10 cellular contexts compared by ENCODE assay signal in the genomic region with DNA sequence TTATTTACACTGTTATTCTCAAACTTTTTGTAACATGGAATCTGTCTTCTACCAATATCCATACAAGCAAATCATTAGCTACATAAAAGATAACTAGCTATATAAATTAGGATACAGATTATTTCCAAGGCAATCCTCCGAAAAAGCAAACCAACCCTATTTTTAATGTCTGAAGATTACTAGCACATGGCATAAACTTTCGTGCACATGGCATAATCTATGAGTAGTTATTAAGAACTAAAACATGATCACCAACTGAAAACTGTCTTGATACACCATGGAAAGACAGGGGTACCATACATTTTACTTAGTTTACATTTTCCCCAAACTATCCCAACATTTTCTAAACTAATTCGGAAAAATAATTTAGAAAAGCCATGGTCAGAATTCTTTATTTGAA. TPM values are rescaled to one million over a fixed set of nuclear protein-coding genes. Genes with fewer than 3 reads are reported as not detected.
"Had no signal": no experiment of that assay in that cellular context is flagged by ENCODE, and none has a peak within 500 bp of the region (broad histone marks: within the 10 kb centered on the region; RNA-seq: fewer than 3 reads in every experiment).

No MANE protein-coding gene starts in this region.

- DNase-seq: GM23248, GOT3, H7, H9, HCEC 1CT, HFFc6 had no signal

- H3K36me3 ChIP-seq: HAP-1 had no signal

- H3K4me2 ChIP-seq: GM23338 had no signal

- H3K4me1 ChIP-seq: HAP-1 had no signal

- FAIRE-seq: H1 had no signal

- H2AFZ ChIP-seq: GM23248, GM23338 had no signal

- H3K9ac ChIP-seq: GM23248 had no signal

- H3K27ac ChIP-seq: GM23248 had no signal

- ATAC-seq: GM23338, HCT116 had no signal

- H3K4me3 ChIP-seq: GM23248, GM23338, HAP-1 had no signal

RNA-seq across cellular contexts. Expression of gene CYP39A1, which starts 54.4 kb away (rescaled TPM):
- total RNA-seq: GM23248, HFFc6 had no signal
